ENCODE assay signal across 8 cellular contexts in genomic region chr16:89972244-89973234, GRCh38. TPM values are rescaled to one million over a fixed set of nuclear protein-coding genes. Genes with fewer than 3 reads are reported as not detected.
DNase-seq lines count a peak whose midpoint lies in the region; ATAC-seq and TF ChIP-seq lines count a peak whose summit lies in the region.

No MANE protein-coding gene starts in this region.

- peak overlapping the region; percentile 93 for H3K4me2 ChIP-seq in Karpas-422 (ENCODE audit: low read depth, low read length, poor library complexity, severe bottlenecking)

- H3K27me3 ChIP-seq in Karpas-422 (ENCODE audit: low read length) = no peaks in the 10 kb centered on the region
- no peaks in the 10 kb centered on the region for H3K27me3 ChIP-seq in foreskin keratinocyte
- H3K27me3 ChIP-seq in neuron (ENCODE audit: insufficient read depth, low read length) = no peaks in the 10 kb centered on the region
- no peaks in the 10 kb centered on the region for H3K27me3 ChIP-seq in stomach smooth muscle (ENCODE audit: control insufficient read depth in 1 of 2, insufficient read depth in 2 of 2, low read length in 2 of 2)

- H3K9ac ChIP-seq in Karpas-422 (ENCODE audit: low read length) (peak overlapping the region; percentile 100), stomach smooth muscle (ENCODE audit: low read length in 2 of 2) (peak overlapping the region; percentile 90 to 94)

- H3K9me2 ChIP-seq in Karpas-422 (replicated peaks; ENCODE audit: insufficient read depth, low read length) = no peaks in the 10 kb centered on the region

- peaks cover 54% of the 10 kb centered on the region for H3K4me1 ChIP-seq in Karpas-422 (ENCODE audit: low read length)
- H3K4me1 ChIP-seq in foreskin keratinocyte = peaks cover 6% of the 10 kb centered on the region
- peaks cover 10% of the 10 kb centered on the region for H3K4me1 ChIP-seq in neuron (ENCODE audit: insufficient read depth, low read length)
- H3K4me1 ChIP-seq in stomach smooth muscle (ENCODE audit: control insufficient read depth, insufficient read depth, low read length) = peaks cover 25% of the 10 kb centered on the region

- peaks cover 10% of the 10 kb centered on the region for H4K20me1 ChIP-seq in Karpas-422 (ENCODE audit: insufficient read depth, low read depth, low read length)

- no peak for TF ChIP-seq CTCF in foreskin keratinocyte (conservative IDR thresholded peaks at IDR 0.05)

- ATAC-seq in GM21825 (IDR thresholded peaks at IDR 0.05; ENCODE audit: unreplicated experiment) = peak; percentile 72
- peak; percentile 85 for ATAC-seq in foreskin keratinocyte

- peaks cover 10% of the 10 kb centered on the region; the same call in 1 of the 2 replicates for H3K36me3 ChIP-seq in Karpas-422 (ENCODE audit: insufficient read depth, low read length)
- peaks cover 12% of the 10 kb centered on the region for H3K36me3 ChIP-seq in neuron (ENCODE audit: insufficient read depth, low read length)
- H3K36me3 ChIP-seq in stomach smooth muscle (ENCODE audit: control insufficient read depth in 2 of 2, insufficient read depth in 2 of 2, low read length in 2 of 2) = peaks cover under 1 to 2% of the 10 kb centered on the region in 2 donors

- H3K9me3 ChIP-seq in Karpas-422 (ENCODE audit: low read length) = no peaks in the 10 kb centered on the region
- peaks cover 9% of the 10 kb centered on the region for H3K9me3 ChIP-seq in neuron (ENCODE audit: low read length)
- no peaks in the 10 kb centered on the region for H3K9me3 ChIP-seq in stomach smooth muscle (ENCODE audit: control insufficient read depth in 2 of 2, low read length in 2 of 2)

- DNase-seq in EH (ENCODE audit: low read depth) (peak; percentile 91), Karpas-422 (peak; percentile 97), SHP77 (lab: John Stamatoyannopoulos, UW) (peak; percentile 87 to 94), activated gamma-delta T cell (lab: John Stamatoyannopoulos, UW) (peak; percentile 89), foreskin keratinocyte (peak; percentile 70 to 86)

- H3K27ac ChIP-seq in Karpas-422 (ENCODE audit: low read length) = peak overlapping the region; percentile 85
- peak overlapping the region; percentile 92 for H3K27ac ChIP-seq in foreskin keratinocyte
- peak overlapping the region; percentile 85 for H3K27ac ChIP-seq in stomach smooth muscle (ENCODE audit: low read length)

- H3K79me2 ChIP-seq in Karpas-422 (ENCODE audit: low read length) = peaks cover 54% of the 10 kb centered on the region

- H3K4me3 ChIP-seq in Karpas-422 (ENCODE audit: low read length) (peak overlapping the region; percentile 100), neuron (ENCODE audit: low read length) (peak overlapping the region; percentile 77), stomach smooth muscle (ENCODE audit: low read length in 2 of 2) (peak overlapping the region; percentile 73 to 93)

- peak overlapping the region; percentile 86; the same call in 1 of the 2 replicates for H2AFZ ChIP-seq in Karpas-422 (ENCODE audit: low read length)
- H2AFZ ChIP-seq in neuron (ENCODE audit: low read depth, low read length) = peak overlapping the region; percentile 75

RNA-seq across cellular contexts. Expression of gene DEF8, which starts 24.0 kb away (rescaled TPM):
- total RNA-seq in Karpas-422 (2014; rRNA removed; shearing (Covaris generic); ENCODE audit: low replicate concordance) = 125 and 219 TPM in 2 replicates
- 87.8 and 90.1 TPM in 2 replicates for total RNA-seq in foreskin keratinocyte
- polyA plus RNA-seq in foreskin keratinocyte = 111 TPM in 2 replicates

RNA-seq across cellular contexts. Expression of gene DBNDD1, which starts 46.7 kb away (rescaled TPM):
- total RNA-seq in Karpas-422 (2014; rRNA removed; shearing (Covaris generic); ENCODE audit: low replicate concordance) = 0.43 TPM in 1 of 2 replicates, not detected in the other
- total RNA-seq in foreskin keratinocyte = 1.8 and 11.8 TPM in 2 replicates
- polyA plus RNA-seq in foreskin keratinocyte = 2.4 and 14.5 TPM in 2 replicates

RNA-seq across cellular contexts. Expression of gene TUBB3, which starts 49.4 kb away (rescaled TPM):
- 210 and 405 TPM in 2 replicates for total RNA-seq in Karpas-422 (2014; rRNA removed; shearing (Covaris generic); ENCODE audit: low replicate concordance)
- total RNA-seq in foreskin keratinocyte = 29.0 and 60.8 TPM in 2 replicates
- 31.4 and 65.5 TPM in 2 replicates for polyA plus RNA-seq in foreskin keratinocyte

RNA-seq across cellular contexts. Expression of gene MC1R, which starts 53.9 kb away (rescaled TPM):
- total RNA-seq in Karpas-422 (2014; rRNA removed; shearing (Covaris generic); ENCODE audit: low replicate concordance) = 3.2 and 4.8 TPM in 2 replicates
- 1.4 and 2.8 TPM in 2 replicates for total RNA-seq in foreskin keratinocyte
- 1.3 and 2.1 TPM in 2 replicates for polyA plus RNA-seq in foreskin keratinocyte

Comparison
In these comparisons a context has a peak if more than half of its experiments do, and no peak if none do; other contexts are left out.
1. Peak in every context shown above with its lines: DNase-seq, ATAC-seq, H3K4me3 ChIP-seq and H3K27ac ChIP-seq.